Comparison of ENCODE assay signal across 18 cellular contexts in the genomic region with DNA sequence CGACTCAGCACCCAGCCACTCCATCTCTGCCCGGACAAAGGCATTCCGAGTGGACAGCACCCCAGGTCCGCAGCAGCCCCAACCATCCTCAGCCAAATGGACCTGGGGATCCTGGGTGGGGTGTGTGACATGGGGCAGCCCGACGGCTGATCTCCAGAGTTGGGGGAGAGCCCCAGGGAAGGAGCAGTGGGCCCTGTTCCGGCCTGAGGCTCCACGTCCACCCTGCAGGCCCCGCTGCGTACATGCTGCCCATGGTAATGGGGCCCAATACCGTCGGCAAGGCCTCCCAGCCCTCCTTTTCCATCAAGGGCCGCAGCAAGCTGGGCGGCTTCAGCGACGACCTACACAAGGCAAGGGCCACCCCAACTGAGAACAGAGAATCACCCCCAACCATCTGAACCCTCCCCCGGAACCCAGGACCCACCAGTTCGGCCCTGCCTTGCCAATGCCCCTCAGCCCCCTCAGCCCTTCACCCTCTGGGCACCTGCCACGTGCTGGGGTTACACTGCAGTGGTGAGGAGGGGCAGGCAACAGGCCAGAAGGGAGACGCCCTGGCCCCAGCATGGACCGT. TPM values are rescaled to one million over a fixed set of nuclear protein-coding genes. Genes with fewer than 3 reads are reported as not detected.
DNase-seq lines count a peak whose midpoint lies in the region; ATAC-seq and TF ChIP-seq lines count a peak whose summit lies in the region.
"Had no signal": no experiment of that assay in that cellular context is flagged by ENCODE, and none has a peak within 500 bp of the region (broad histone marks: within the 10 kb centered on the region; RNA-seq: fewer than 3 reads in every experiment).

No MANE protein-coding gene starts in this region.

- peaks cover 28% of the 10 kb centered on the region for H3K4me1 Mint-ChIP-seq in activated naive CD4-positive, alpha-beta T cell treated with anti-CD3 and anti-CD28 coated beads for 36 hours (ENCODE audit: low read depth)
- H3K4me1 Mint-ChIP-seq in endothelial cell (ENCODE audit: unreplicated experiment), result peaks cover 25% of the 10 kb centered on the region
- peaks cover 28% of the 10 kb centered on the region for H3K4me1 Mint-ChIP-seq in stimulated activated effector memory CD8-positive, alpha-beta T cell treated with anti-CD3 and anti-CD28 coated beads, Interleukin-12 subunit alpha, Interleukin-12 subunit beta, amount 100 ng/mL, for 72 hours

- no peak for TF ChIP-seq CTCF in endothelial cell (IDR thresholded peaks at IDR 0.05; ENCODE audit: unreplicated experiment)
- no peak for TF ChIP-seq CTCF in GM10248 (IDR thresholded peaks at IDR 0.05; ENCODE audit: control extremely low read depth, extremely low read depth, low read depth, missing control alignments)

- no peak overlapping the region for H3K4me3 Mint-ChIP-seq in activated naive CD4-positive, alpha-beta T cell treated with anti-CD3 and anti-CD28 coated beads for 36 hours
- peak overlapping the region; percentile 62 for H3K4me3 Mint-ChIP-seq in endothelial cell (ENCODE audit: unreplicated experiment)
- H3K4me3 Mint-ChIP-seq in stimulated activated effector memory CD8-positive, alpha-beta T cell treated with anti-CD3 and anti-CD28 coated beads, Interleukin-12 subunit alpha, Interleukin-12 subunit beta, amount 100 ng/mL, for 72 hours, result no peak overlapping the region
- H3K4me3 Mint-ChIP-seq: HFFc6, immature natural killer cell had no signal

- DNase-seq in activated naive CD4-positive, alpha-beta T cell treated with anti-CD3 and anti-CD28 coated beads, Interleukin-2, amount 50 U/mL, for 16 hours, result peak; percentile 9
- DNase-seq in activated naive CD4-positive, alpha-beta T cell treated with anti-CD3 and anti-CD28 coated beads for 36 hours, result no peak
- DNase-seq in endothelial cell (ENCODE audit: low spot score), result no peak
- DNase-seq in stimulated activated effector memory CD8-positive, alpha-beta T cell treated with anti-CD3 and anti-CD28 coated beads, Interleukin-12 subunit alpha, Interleukin-12 subunit beta, amount 100 ng/mL, for 72 hours (ENCODE audit: low spot score in 2 of 2), result peak in 1 of 2 donors; percentile 1
- no peak for DNase-seq in GM10248 (ENCODE audit: extremely low spot score)
- DNase-seq in NCI-H526 (lab: John Stamatoyannopoulos, UW), result no peak
- DNase-seq: caudate nucleus; COR-L47; GF-D8; HFFc6; immature natural killer cell; Karpas-422; NCI-H1417; stimulated activated CD4-positive, alpha-beta T cell treated with anti-CD3 and anti-CD28 coated beads, Interleukin-12 subunit alpha, Interleukin-12 subunit beta, amount 100 ng/mL, for 4 hours; T1000 had no signal

- H3K9me3 Mint-ChIP-seq in activated naive CD4-positive, alpha-beta T cell treated with anti-CD3 and anti-CD28 coated beads for 36 hours, result no peaks in the 10 kb centered on the region
- no peaks in the 10 kb centered on the region for H3K9me3 Mint-ChIP-seq in endothelial cell (ENCODE audit: unreplicated experiment)
- no peaks in the 10 kb centered on the region for H3K9me3 Mint-ChIP-seq in stimulated activated effector memory CD8-positive, alpha-beta T cell treated with anti-CD3 and anti-CD28 coated beads, Interleukin-12 subunit alpha, Interleukin-12 subunit beta, amount 100 ng/mL, for 72 hours
- H3K9me3 Mint-ChIP-seq: HFFc6, immature natural killer cell had no signal

- H3K27me3 Mint-ChIP-seq in activated naive CD4-positive, alpha-beta T cell treated with anti-CD3 and anti-CD28 coated beads for 36 hours (ENCODE audit: low read depth), result no peaks in the 10 kb centered on the region
- peaks cover 6% of the 10 kb centered on the region for H3K27me3 Mint-ChIP-seq in endothelial cell (ENCODE audit: unreplicated experiment)

- CTCF ChIA-PET in activated naive CD4-positive, alpha-beta T cell treated with anti-CD3 and anti-CD28 coated beads for 36 hours (lab: Charles Lee), result no interaction called here
- CTCF ChIA-PET in GM10248 (lab: Yijun Ruan, JAX), result no interaction called here

- ATAC-seq in stimulated activated effector memory CD8-positive, alpha-beta T cell treated with anti-CD3 and anti-CD28 coated beads, Interleukin-12 subunit alpha, Interleukin-12 subunit beta, amount 100 ng/mL, for 72 hours, result no peak
- ATAC-seq: gastroesophageal sphincter had no signal

- peaks cover 6% of the 10 kb centered on the region for H3K36me3 Mint-ChIP-seq in activated naive CD4-positive, alpha-beta T cell treated with anti-CD3 and anti-CD28 coated beads for 36 hours (ENCODE audit: low read depth)
- H3K36me3 Mint-ChIP-seq in endothelial cell (ENCODE audit: low read depth, unreplicated experiment), result peaks cover 3% of the 10 kb centered on the region
- peaks cover 27% of the 10 kb centered on the region for H3K36me3 Mint-ChIP-seq in stimulated activated effector memory CD8-positive, alpha-beta T cell treated with anti-CD3 and anti-CD28 coated beads, Interleukin-12 subunit alpha, Interleukin-12 subunit beta, amount 100 ng/mL, for 72 hours

- POLR2A ChIA-PET in GM10248 (lab: Yijun Ruan, JAX), result interaction anchor here (1.3 kb wide), 1 partner anchor 9 kb away, joined by 3 read pairs; a partner anchor contains a TSS

- no peak overlapping the region for H3K27ac Mint-ChIP-seq in activated naive CD4-positive, alpha-beta T cell treated with anti-CD3 and anti-CD28 coated beads for 36 hours
- H3K27ac Mint-ChIP-seq in endothelial cell (ENCODE audit: unreplicated experiment), result no peak overlapping the region
- peak overlapping the region; percentile 70 for H3K27ac Mint-ChIP-seq in stimulated activated effector memory CD8-positive, alpha-beta T cell treated with anti-CD3 and anti-CD28 coated beads, Interleukin-12 subunit alpha, Interleukin-12 subunit beta, amount 100 ng/mL, for 72 hours
- H3K27ac Mint-ChIP-seq: HFFc6 had no signal

- intact Hi-C loops in activated naive CD4-positive, alpha-beta T cell treated with anti-CD3 and anti-CD28 coated beads for 36 hours (cut with micrococcal nuclease), result no loop called here

RNA-seq across cellular contexts. Expression of a gene that starts 5.4 kb away (rescaled TPM):
- total RNA-seq in activated naive CD4-positive, alpha-beta T cell treated with anti-CD3 and anti-CD28 coated beads for 36 hours, result not detected
- not detected for total RNA-seq in endothelial cell (ENCODE audit: unreplicated experiment)
- total RNA-seq: gastroesophageal sphincter, HFFc6, mucosa of gallbladder, subcutaneous adipose tissue had no signal

RNA-seq across cellular contexts. Expression of a gene that starts 8.9 kb away (rescaled TPM):
- total RNA-seq in activated naive CD4-positive, alpha-beta T cell treated with anti-CD3 and anti-CD28 coated beads for 36 hours, result 10 to 100 TPM; 50.4 to 51.6 TPM
- total RNA-seq in endothelial cell (ENCODE audit: unreplicated experiment), result 64.4 TPM

RNA-seq across cellular contexts. Expression of a gene that starts 9.2 kb away (rescaled TPM):
- 10 to 100 TPM; 74.9 to 85.0 TPM for total RNA-seq in activated naive CD4-positive, alpha-beta T cell treated with anti-CD3 and anti-CD28 coated beads for 36 hours
- total RNA-seq in endothelial cell (ENCODE audit: unreplicated experiment), result 89.2 TPM

RNA-seq across cellular contexts. Expression of a gene that starts 37.8 kb away (rescaled TPM):
- total RNA-seq in activated naive CD4-positive, alpha-beta T cell treated with anti-CD3 and anti-CD28 coated beads for 36 hours, result 10 to 100 TPM; 16.1 to 20.1 TPM
- total RNA-seq in endothelial cell (ENCODE audit: unreplicated experiment), result 23.4 TPM

RNA-seq across cellular contexts. Expression of a gene that starts 38.5 kb away (rescaled TPM):
- total RNA-seq in activated naive CD4-positive, alpha-beta T cell treated with anti-CD3 and anti-CD28 coated beads for 36 hours, result 100 to 1,000 TPM; 206 to 210 TPM
- total RNA-seq in endothelial cell (ENCODE audit: unreplicated experiment), result 189 TPM
